ENCODE assay signal across 12 cellular contexts in genomic region chr17:39018267-39019134, GRCh38. TPM values are rescaled to one million over a fixed set of nuclear protein-coding genes. Genes with fewer than 3 reads are reported as not detected.
DNase-seq lines count a peak whose midpoint lies in the region; ATAC-seq, FAIRE-seq and TF ChIP-seq lines count a peak whose summit lies in the region.
"Had no signal": no experiment of that assay in that cellular context is flagged by ENCODE, and none has a peak within 500 bp of the region (broad histone marks: within the 10 kb centered on the region; RNA-seq: fewer than 3 reads in every experiment).

No MANE protein-coding gene starts in this region.

- FAIRE-seq in GM12891 (lab: Jason Lieb, UNC): no peak
- FAIRE-seq: astrocyte, G401.6 had no signal

- no peak overlapping the region for H3K27ac Mint-ChIP-seq in HFFc6

- ATAC-seq in GM18858 (IDR thresholded peaks at IDR 0.05; ENCODE audit: unreplicated experiment) (no peak), GM19328 (IDR thresholded peaks at IDR 0.05; ENCODE audit: unreplicated experiment) (no peak)

- TF ChIP-seq CTCF in HFFc6 (IDR thresholded peaks at IDR 0.05): no peak

- TF ChIP-seq POLR2A in GM12891 (IDR thresholded peaks at IDR 0.05; ENCODE audit: low read depth, low read length): no peak

- H3K27me3 Mint-ChIP-seq in HFFc6 (ENCODE audit: insufficient read depth): peaks cover 2% of the 10 kb centered on the region

- H3K9me3 Mint-ChIP-seq in HFFc6: peaks cover 11% of the 10 kb centered on the region; the same call in 1 of the 2 replicates

- DNase-seq in GM12891 (ENCODE audit: insufficient read length, low spot score) (peak; percentile 35), NOMO-1 treated with DMSO at 0.1 percent for 48 hours (lab: John Stamatoyannopoulos, UW; ENCODE audit: unreplicated experiment) (peak; percentile 89), dermis blood vessel endothelial cell (peak; percentile 23), HFFc6 (no peak)
- DNase-seq in stimulated activated CD4-positive, alpha-beta T cell treated with anti-CD3 and anti-CD28 coated beads, Interleukin-12 subunit alpha, Interleukin-12 subunit beta, amount 100 ng/mL, for 48 hours (ENCODE audit: low read depth in 2 of 3, low spot score in 1 of 3): peak; percentile 12 to 19 (median 17)
- no peak for DNase-seq in activated effector memory CD4-positive, alpha-beta T cell treated with Interleukin-2 at 50 U/mL for 16 hours
- DNase-seq: NCI-H1694 treated with DMSO at 0.1 percent for 48 hours had no signal

- no peak overlapping the region for H3K4me3 Mint-ChIP-seq in HFFc6

- H3K36me3 Mint-ChIP-seq in HFFc6 (ENCODE audit: low read depth): no peaks in the 10 kb centered on the region; the same call in 1 of the 2 replicates

- H3K4me1 Mint-ChIP-seq in HFFc6 (ENCODE audit: low read depth): peaks cover 30% of the 10 kb centered on the region

TF ChIP-seq in GM12891, 5 proteins besides CTCF, POLR2A, EP300 and RAD21:
- TF ChIP-seq TAF1 (IDR thresholded peaks at IDR 0.05; ENCODE audit: low read depth, low read length) (no peak), POU2F2 (IDR thresholded peaks at IDR 0.05; ENCODE audit: low read depth, low read length) (no peak), SPI1 (IDR thresholded peaks at IDR 0.05; ENCODE audit: low read depth, low read length) (peak; percentile 59)

RNA-seq across cellular contexts. Expression of gene FBXO47, which starts 51.3 kb away (rescaled TPM):
- polyA plus RNA-seq in GM12891 (2012; ENCODE audit: low read depth, missing spikeins): not detected
- not detected in 2 replicates for total RNA-seq in dermis blood vessel endothelial cell
- not detected for total RNA-seq in HFFc6 (2021; fragmentation: NEBNext Ultra II Directional; extraction: Animal tissue kit (Norgen Biotek cat#: 25700))
- total RNA-seq: astrocyte; T-helper 1 cell treated with Interleukin-12 subunit alpha and Interleukin-12 subunit beta and Interleukin-4 antibody, amounts not matched to agents 30 ng/mL and 1 ng/mL, for 36 hours had no signal

Comparison
In these comparisons a context has a peak if more than half of its experiments do, and no peak if none do; other contexts are left out.
1. DNase-seq: peak in GM12891 (single experiment), NOMO-1 treated with DMSO at 0.1 percent for 48 hours (single experiment), dermis blood vessel endothelial cell (single experiment) and stimulated activated CD4-positive, alpha-beta T cell treated with anti-CD3 and anti-CD28 coated beads, Interleukin-12 subunit alpha, Interleukin-12 subunit beta, amount 100 ng/mL, for 48 hours (3 of 3); none in activated effector memory CD4-positive, alpha-beta T cell treated with Interleukin-2 at 50 U/mL for 16 hours (single experiment) and HFFc6 (single experiment).